ENCODE assay signal across 8 cellular contexts in genomic region chr18:12307251-12307736, GRCh38. TPM values are rescaled to one million over a fixed set of nuclear protein-coding genes. Genes with fewer than 3 reads are reported as not detected.
A peak's percentile ranks its signal among the peaks of the same experiment; 100 is the strongest.
DNase-seq lines count a peak whose midpoint lies in the region; ATAC-seq and TF ChIP-seq lines count a peak whose summit lies in the region.

No MANE protein-coding gene starts in this region.

- in situ Hi-C loops in ACHN (cut with HindIII; ENCODE audit: low pct_ligation_motif_present, low pct_unique_long_range_greater_than_20kb, low sequenced_read_pairs), result no loop called here

- peaks cover 50% of the 10 kb centered on the region for H3K27me3 Mint-ChIP-seq in stimulated activated naive CD8-positive, alpha-beta T cell treated with anti-CD3 and anti-CD28 coated beads, Interleukin-15, Interleukin-2, amounts not matched to agents 100 ng/mL and 50 ng/mL, for 24 hours

- H3K4me1 Mint-ChIP-seq in stimulated activated naive CD8-positive, alpha-beta T cell treated with anti-CD3 and anti-CD28 coated beads, Interleukin-15, Interleukin-2, amounts not matched to agents 100 ng/mL and 50 ng/mL, for 24 hours (ENCODE audit: low read depth), result peaks cover 16% of the 10 kb centered on the region

- peaks cover 6% of the 10 kb centered on the region for H3K9me3 Mint-ChIP-seq in stimulated activated naive CD8-positive, alpha-beta T cell treated with anti-CD3 and anti-CD28 coated beads, Interleukin-15, Interleukin-2, amounts not matched to agents 100 ng/mL and 50 ng/mL, for 24 hours

- peak; percentile 13 for ATAC-seq in GM18909 (IDR thresholded peaks at IDR 0.05; ENCODE audit: poor library complexity, unreplicated experiment)

- H3K4me3 ChIP-seq in cardiac fibroblast (replicated peaks in 1 of 2; ENCODE audit: low read depth in 2 of 2, low read length in 2 of 2), result peak overlapping the region; percentile 51 to 72

- no peak for TF ChIP-seq CTCF in cardiac fibroblast (IDR thresholded peaks at IDR 0.05; ENCODE audit: low read depth, low read length)

- no peak overlapping the region for H3K27ac Mint-ChIP-seq in stimulated activated naive CD8-positive, alpha-beta T cell treated with anti-CD3 and anti-CD28 coated beads, Interleukin-15, Interleukin-2, amounts not matched to agents 100 ng/mL and 50 ng/mL, for 24 hours

- peak overlapping the region; percentile 75 for H3K4me3 Mint-ChIP-seq in stimulated activated naive CD8-positive, alpha-beta T cell treated with anti-CD3 and anti-CD28 coated beads, Interleukin-15, Interleukin-2, amounts not matched to agents 100 ng/mL and 50 ng/mL, for 24 hours

- H3K36me3 Mint-ChIP-seq in stimulated activated naive CD8-positive, alpha-beta T cell treated with anti-CD3 and anti-CD28 coated beads, Interleukin-15, Interleukin-2, amounts not matched to agents 100 ng/mL and 50 ng/mL, for 24 hours (ENCODE audit: low read depth), result peaks cover 16% of the 10 kb centered on the region

- DNase-seq in LHCN-M2 (ENCODE audit: low read depth), result peak; percentile 73
- DNase-seq in cardiac fibroblast (ENCODE audit: low read depth in 2 of 2), result peak; percentile 75 to 77
- peak; percentile 44 for DNase-seq in kidney glomerular epithelial cell (lab: John Stamatoyannopoulos, UW)
- DNase-seq in ACHN, result no peak
- DNase-seq in NK-92 treated with Interleukin-12 subunit alpha and Interleukin-12 subunit beta, amount 100 ng/mL, for 24 hours (lab: John Stamatoyannopoulos, UW), result no peak
- no peak for DNase-seq in occipital lobe (lab: John Stamatoyannopoulos, UW)

RNA-seq across cellular contexts. Expression of gene TUBB6, which starts 0.7 kb away (rescaled TPM):
- total RNA-seq in LHCN-M2 (2014; rRNA removed), result 726 and 794 TPM in 2 replicates
- polyA plus RNA-seq in LHCN-M2 (2012), result 1,348 TPM
- 36.8 TPM for total RNA-seq in occipital lobe

RNA-seq across cellular contexts. Expression of gene CIDEA, which starts 53.1 kb away (rescaled TPM):
- total RNA-seq in LHCN-M2 (2014; rRNA removed), result not detected in 2 replicates
- polyA plus RNA-seq in LHCN-M2 (2012), result not detected
- total RNA-seq in occipital lobe, result 3.3 TPM

Comparison
In these comparisons a context has a peak if more than half of its experiments do, and no peak if none do; other contexts are left out.
1. DNase-seq: peak in LHCN-M2 (single experiment), cardiac fibroblast (2 of 2) and kidney glomerular epithelial cell (single experiment); none in ACHN (single experiment), NK-92 treated with Interleukin-12 subunit alpha and Interleukin-12 subunit beta, amount 100 ng/mL, for 24 hours (single experiment) and occipital lobe (single experiment).
2. RNA of gene TUBB6, which starts 0.7 kb away (total RNA-seq): 726 to 794 TPM in LHCN-M2; 36.8 TPM in occipital lobe (single experiment); every median in the first group is over 10 times any median in the second.